Comparison of ENCODE assay signal across 1 cellular context in the genomic region with DNA sequence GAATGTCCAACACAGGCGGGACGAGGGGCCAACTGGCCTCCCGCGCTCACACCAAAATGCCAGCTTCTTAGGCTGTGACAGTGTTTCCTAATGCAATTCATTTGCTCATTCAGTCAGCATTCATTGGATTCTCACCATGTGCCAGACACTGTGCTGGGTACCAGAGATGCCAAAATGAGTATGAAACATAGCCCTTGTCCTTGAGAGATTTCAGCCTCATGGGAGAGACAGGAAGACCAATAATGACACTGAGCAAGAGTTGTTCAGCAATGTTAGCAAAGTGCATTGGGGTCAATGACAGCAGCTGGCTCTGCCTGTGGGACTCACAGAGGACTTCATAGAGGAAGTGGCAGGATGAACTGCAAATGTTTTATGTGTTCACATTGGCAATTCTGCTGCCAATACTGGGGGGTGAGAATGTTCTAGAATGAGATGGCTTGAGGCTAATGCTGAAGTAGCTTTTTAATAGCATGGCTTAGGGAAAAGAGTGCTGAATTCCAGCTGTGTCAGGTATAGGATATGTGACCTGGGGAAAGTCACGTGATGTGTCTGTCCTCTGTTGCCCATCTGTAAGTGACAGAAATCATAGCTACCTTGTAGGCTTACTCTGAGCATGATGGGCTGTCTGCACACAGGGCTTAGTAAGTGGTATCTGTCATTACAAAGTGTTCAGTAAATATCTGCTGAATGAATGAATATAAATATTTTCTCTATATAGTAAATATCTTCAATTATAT.
TF ChIP-seq lines count a peak whose summit lies in the region.

No MANE protein-coding gene starts in this region.

TF ChIP-seq in HepG2, 621 proteins besides CTCF, POLR2A, EP300 and RAD21 (continued from another document and continues in another):
- TF ChIP-seq, protein P1, sequence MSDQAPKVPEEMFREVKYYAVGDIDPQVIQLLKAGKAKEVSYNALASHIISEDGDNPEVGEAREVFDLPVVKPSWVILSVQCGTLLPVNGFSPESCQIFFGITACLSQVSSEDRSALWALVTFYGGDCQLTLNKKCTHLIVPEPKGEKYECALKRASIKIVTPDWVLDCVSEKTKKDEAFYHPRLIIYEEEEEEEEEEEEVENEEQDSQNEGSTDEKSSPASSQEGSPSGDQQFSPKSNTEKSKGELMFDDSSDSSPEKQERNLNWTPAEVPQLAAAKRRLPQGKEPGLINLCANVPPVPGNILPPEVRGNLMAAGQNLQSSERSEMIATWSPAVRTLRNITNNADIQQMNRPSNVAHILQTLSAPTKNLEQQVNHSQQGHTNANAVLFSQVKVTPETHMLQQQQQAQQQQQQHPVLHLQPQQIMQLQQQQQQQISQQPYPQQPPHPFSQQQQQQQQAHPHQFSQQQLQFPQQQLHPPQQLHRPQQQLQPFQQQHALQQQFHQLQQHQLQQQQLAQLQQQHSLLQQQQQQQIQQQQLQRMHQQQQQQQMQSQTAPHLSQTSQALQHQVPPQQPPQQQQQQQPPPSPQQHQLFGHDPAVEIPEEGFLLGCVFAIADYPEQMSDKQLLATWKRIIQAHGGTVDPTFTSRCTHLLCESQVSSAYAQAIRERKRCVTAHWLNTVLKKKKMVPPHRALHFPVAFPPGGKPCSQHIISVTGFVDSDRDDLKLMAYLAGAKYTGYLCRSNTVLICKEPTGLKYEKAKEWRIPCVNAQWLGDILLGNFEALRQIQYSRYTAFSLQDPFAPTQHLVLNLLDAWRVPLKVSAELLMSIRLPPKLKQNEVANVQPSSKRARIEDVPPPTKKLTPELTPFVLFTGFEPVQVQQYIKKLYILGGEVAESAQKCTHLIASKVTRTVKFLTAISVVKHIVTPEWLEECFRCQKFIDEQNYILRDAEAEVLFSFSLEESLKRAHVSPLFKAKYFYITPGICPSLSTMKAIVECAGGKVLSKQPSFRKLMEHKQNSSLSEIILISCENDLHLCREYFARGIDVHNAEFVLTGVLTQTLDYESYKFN (CRISPR knock-in tag; conservative IDR thresholded peaks at IDR 0.05) = peak; percentile 30; the same call in 1 of the 2 replicates
- TF ChIP-seq, protein P2, sequence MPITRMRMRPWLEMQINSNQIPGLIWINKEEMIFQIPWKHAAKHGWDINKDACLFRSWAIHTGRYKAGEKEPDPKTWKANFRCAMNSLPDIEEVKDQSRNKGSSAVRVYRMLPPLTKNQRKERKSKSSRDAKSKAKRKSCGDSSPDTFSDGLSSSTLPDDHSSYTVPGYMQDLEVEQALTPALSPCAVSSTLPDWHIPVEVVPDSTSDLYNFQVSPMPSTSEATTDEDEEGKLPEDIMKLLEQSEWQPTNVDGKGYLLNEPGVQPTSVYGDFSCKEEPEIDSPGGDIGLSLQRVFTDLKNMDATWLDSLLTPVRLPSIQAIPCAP (CRISPR knock-in tag; IDR thresholded peaks at IDR 0.05; ENCODE audit: low read depth) = no peak
- TF ChIP-seq ETV5 (CRISPR knock-in tag; IDR thresholded peaks at IDR 0.05; ENCODE audit: borderline replicate concordance) (peak; percentile 58; the same call in 1 of the 2 replicates), ZNF292 (CRISPR knock-in tag; IDR thresholded peaks at IDR 0.05; ENCODE audit: borderline replicate concordance, low read depth) (peak; percentile 65; the same call in 1 of the 2 replicates), NR2F1 (CRISPR knock-in tag; IDR thresholded peaks at IDR 0.05) (peak in 1 of 2 experiments; percentile 29; a peak in 2 of 4 replicates), RARA (CRISPR knock-in tag; IDR thresholded peaks at IDR 0.05) (peak; percentile 44; the same call in 1 of the 2 replicates), MED8 (CRISPR knock-in tag; IDR thresholded peaks at IDR 0.05; ENCODE audit: insufficient replicate concordance) (no peak), GTF2F1 (IDR thresholded peaks at IDR 0.05; ENCODE audit: low read length) (no peak), NR2F6 (IDR thresholded peaks at IDR 0.05) (0 out of 2 replicates have a peak, but pooled peaks have one; percentile 36), NR2F6 (CRISPR knock-in tag; IDR thresholded peaks at IDR 0.05) (peak; percentile 28; the same call in 1 of the 2 replicates), RXRB (CRISPR knock-in tag; IDR thresholded peaks at IDR 0.05; ENCODE audit: borderline replicate concordance) (peak; percentile 55; the same call in 1 of the 2 replicates), MIXL1 (CRISPR knock-in tag; IDR thresholded peaks at IDR 0.05) (peak; percentile 52; the same call in 1 of the 2 replicates), AGO1 (IDR thresholded peaks at IDR 0.05; ENCODE audit: low read depth, low read length, poor library complexity, severe bottlenecking) (no peak)
- TF ChIP-seq, protein P3, sequence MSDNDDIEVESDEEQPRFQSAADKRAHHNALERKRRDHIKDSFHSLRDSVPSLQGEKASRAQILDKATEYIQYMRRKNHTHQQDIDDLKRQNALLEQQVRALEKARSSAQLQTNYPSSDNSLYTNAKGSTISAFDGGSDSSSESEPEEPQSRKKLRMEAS (IDR thresholded peaks at IDR 0.05) = 0 out of 2 replicates have a peak, but pooled peaks have one; percentile 15
- TF ChIP-seq, protein P4, sequence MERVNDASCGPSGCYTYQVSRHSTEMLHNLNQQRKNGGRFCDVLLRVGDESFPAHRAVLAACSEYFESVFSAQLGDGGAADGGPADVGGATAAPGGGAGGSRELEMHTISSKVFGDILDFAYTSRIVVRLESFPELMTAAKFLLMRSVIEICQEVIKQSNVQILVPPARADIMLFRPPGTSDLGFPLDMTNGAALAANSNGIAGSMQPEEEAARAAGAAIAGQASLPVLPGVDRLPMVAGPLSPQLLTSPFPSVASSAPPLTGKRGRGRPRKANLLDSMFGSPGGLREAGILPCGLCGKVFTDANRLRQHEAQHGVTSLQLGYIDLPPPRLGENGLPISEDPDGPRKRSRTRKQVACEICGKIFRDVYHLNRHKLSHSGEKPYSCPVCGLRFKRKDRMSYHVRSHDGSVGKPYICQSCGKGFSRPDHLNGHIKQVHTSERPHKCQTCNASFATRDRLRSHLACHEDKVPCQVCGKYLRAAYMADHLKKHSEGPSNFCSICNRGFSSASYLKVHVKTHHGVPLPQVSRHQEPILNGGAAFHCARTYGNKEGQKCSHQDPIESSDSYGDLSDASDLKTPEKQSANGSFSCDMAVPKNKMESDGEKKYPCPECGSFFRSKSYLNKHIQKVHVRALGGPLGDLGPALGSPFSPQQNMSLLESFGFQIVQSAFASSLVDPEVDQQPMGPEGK (CRISPR knock-in tag; IDR thresholded peaks at IDR 0.05) = no peak
- TF ChIP-seq, protein P5, sequence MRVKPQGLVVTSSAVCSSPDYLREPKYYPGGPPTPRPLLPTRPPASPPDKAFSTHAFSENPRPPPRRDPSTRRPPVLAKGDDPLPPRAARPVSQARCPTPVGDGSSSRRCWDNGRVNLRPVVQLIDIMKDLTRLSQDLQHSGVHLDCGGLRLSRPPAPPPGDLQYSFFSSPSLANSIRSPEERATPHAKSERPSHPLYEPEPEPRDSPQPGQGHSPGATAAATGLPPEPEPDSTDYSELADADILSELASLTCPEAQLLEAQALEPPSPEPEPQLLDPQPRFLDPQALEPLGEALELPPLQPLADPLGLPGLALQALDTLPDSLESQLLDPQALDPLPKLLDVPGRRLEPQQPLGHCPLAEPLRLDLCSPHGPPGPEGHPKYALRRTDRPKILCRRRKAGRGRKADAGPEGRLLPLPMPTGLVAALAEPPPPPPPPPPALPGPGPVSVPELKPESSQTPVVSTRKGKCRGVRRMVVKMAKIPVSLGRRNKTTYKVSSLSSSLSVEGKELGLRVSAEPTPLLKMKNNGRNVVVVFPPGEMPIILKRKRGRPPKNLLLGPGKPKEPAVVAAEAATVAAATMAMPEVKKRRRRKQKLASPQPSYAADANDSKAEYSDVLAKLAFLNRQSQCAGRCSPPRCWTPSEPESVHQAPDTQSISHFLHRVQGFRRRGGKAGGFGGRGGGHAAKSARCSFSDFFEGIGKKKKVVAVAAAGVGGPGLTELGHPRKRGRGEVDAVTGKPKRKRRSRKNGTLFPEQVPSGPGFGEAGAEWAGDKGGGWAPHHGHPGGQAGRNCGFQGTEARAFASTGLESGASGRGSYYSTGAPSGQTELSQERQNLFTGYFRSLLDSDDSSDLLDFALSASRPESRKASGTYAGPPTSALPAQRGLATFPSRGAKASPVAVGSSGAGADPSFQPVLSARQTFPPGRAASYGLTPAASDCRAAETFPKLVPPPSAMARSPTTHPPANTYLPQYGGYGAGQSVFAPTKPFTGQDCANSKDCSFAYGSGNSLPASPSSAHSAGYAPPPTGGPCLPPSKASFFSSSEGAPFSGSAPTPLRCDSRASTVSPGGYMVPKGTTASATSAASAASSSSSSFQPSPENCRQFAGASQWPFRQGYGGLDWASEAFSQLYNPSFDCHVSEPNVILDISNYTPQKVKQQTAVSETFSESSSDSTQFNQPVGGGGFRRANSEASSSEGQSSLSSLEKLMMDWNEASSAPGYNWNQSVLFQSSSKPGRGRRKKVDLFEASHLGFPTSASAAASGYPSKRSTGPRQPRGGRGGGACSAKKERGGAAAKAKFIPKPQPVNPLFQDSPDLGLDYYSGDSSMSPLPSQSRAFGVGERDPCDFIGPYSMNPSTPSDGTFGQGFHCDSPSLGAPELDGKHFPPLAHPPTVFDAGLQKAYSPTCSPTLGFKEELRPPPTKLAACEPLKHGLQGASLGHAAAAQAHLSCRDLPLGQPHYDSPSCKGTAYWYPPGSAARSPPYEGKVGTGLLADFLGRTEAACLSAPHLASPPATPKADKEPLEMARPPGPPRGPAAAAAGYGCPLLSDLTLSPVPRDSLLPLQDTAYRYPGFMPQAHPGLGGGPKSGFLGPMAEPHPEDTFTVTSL (CRISPR knock-in tag; IDR thresholded peaks at IDR 0.05; ENCODE audit: borderline replicate concordance) = 0 out of 2 replicates have a peak, but pooled peaks have one; percentile 33
- TF ChIP-seq, protein P6, sequence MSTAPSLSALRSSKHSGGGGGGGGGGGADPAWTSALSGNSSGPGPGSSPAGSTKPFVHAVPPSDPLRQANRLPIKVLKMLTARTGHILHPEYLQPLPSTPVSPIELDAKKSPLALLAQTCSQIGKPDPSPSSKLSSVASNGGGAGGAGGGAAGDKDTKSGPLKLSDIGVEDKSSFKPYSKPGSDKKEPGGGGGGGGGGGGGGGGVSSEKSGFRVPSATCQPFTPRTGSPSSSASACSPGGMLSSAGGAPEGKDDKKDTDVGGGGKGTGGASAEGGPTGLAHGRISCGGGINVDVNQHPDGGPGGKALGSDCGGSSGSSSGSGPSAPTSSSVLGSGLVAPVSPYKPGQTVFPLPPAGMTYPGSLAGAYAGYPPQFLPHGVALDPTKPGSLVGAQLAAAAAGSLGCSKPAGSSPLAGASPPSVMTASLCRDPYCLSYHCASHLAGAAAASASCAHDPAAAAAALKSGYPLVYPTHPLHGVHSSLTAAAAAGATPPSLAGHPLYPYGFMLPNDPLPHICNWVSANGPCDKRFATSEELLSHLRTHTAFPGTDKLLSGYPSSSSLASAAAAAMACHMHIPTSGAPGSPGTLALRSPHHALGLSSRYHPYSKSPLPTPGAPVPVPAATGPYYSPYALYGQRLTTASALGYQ (CRISPR knock-in tag; IDR thresholded peaks at IDR 0.05) = no peak
- TF ChIP-seq, protein P7, sequence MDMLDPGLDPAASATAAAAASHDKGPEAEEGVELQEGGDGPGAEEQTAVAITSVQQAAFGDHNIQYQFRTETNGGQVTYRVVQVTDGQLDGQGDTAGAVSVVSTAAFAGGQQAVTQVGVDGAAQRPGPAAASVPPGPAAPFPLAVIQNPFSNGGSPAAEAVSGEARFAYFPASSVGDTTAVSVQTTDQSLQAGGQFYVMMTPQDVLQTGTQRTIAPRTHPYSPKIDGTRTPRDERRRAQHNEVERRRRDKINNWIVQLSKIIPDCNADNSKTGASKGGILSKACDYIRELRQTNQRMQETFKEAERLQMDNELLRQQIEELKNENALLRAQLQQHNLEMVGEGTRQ (IDR thresholded peaks at IDR 0.05; ENCODE audit: low read depth, low read length) = 0 out of 2 replicates have a peak, but pooled peaks have one; percentile 2
- TF ChIP-seq, protein P7 (CRISPR knock-in tag; IDR thresholded peaks at IDR 0.05; ENCODE audit: borderline replicate concordance) = no peak
- TF ChIP-seq, protein P8, sequence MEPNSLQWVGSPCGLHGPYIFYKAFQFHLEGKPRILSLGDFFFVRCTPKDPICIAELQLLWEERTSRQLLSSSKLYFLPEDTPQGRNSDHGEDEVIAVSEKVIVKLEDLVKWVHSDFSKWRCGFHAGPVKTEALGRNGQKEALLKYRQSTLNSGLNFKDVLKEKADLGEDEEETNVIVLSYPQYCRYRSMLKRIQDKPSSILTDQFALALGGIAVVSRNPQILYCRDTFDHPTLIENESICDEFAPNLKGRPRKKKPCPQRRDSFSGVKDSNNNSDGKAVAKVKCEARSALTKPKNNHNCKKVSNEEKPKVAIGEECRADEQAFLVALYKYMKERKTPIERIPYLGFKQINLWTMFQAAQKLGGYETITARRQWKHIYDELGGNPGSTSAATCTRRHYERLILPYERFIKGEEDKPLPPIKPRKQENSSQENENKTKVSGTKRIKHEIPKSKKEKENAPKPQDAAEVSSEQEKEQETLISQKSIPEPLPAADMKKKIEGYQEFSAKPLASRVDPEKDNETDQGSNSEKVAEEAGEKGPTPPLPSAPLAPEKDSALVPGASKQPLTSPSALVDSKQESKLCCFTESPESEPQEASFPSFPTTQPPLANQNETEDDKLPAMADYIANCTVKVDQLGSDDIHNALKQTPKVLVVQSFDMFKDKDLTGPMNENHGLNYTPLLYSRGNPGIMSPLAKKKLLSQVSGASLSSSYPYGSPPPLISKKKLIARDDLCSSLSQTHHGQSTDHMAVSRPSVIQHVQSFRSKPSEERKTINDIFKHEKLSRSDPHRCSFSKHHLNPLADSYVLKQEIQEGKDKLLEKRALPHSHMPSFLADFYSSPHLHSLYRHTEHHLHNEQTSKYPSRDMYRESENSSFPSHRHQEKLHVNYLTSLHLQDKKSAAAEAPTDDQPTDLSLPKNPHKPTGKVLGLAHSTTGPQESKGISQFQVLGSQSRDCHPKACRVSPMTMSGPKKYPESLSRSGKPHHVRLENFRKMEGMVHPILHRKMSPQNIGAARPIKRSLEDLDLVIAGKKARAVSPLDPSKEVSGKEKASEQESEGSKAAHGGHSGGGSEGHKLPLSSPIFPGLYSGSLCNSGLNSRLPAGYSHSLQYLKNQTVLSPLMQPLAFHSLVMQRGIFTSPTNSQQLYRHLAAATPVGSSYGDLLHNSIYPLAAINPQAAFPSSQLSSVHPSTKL (CRISPR knock-in tag; IDR thresholded peaks at IDR 0.05) = 0 out of 2 replicates have a peak, but pooled peaks have one; percentile 36
- TF ChIP-seq, protein P9, sequence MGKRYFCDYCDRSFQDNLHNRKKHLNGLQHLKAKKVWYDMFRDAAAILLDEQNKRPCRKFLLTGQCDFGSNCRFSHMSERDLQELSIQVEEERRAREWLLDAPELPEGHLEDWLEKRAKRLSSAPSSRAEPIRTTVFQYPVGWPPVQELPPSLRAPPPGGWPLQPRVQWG (CRISPR knock-in tag; IDR thresholded peaks at IDR 0.05; ENCODE audit: borderline replicate concordance, low read depth) = no peak
